Comparison of ENCODE assay signal across 8 cellular contexts in genomic region chr10:104580774-104581675, GRCh38.
A peak's percentile ranks its signal among the peaks of the same experiment; 100 is the strongest.
DNase-seq lines count a peak whose midpoint lies in the region; ATAC-seq, FAIRE-seq and TF ChIP-seq lines count a peak whose summit lies in the region.

No MANE protein-coding gene starts in this region.

- no peak overlapping the region for H3K27ac Mint-ChIP-seq in activated CD4-positive, alpha-beta memory T cell treated with anti-CD3 and anti-CD28 coated beads for 36 hours
- no peak overlapping the region for H3K27ac Mint-ChIP-seq in memory B cell

- peaks cover 7% of the 10 kb centered on the region for H3K4me1 Mint-ChIP-seq in activated CD4-positive, alpha-beta memory T cell treated with anti-CD3 and anti-CD28 coated beads for 36 hours (ENCODE audit: low read depth)
- peaks cover 5% of the 10 kb centered on the region for H3K4me1 Mint-ChIP-seq in memory B cell

- TF ChIP-seq EP300 in A549 (IDR thresholded peaks at IDR 0.05) = no peak

- peak overlapping the region; percentile 37; the same call in 2 of the 3 replicates for H3K4me2 ChIP-seq in A549

- no peak overlapping the region for H3K4me3 Mint-ChIP-seq in activated CD4-positive, alpha-beta memory T cell treated with anti-CD3 and anti-CD28 coated beads for 36 hours
- H3K4me3 Mint-ChIP-seq in memory B cell = peak overlapping the region; percentile 11

- TF ChIP-seq RAD21 in A549 (conservative IDR thresholded peaks at IDR 0.05 in 1 of 2, IDR thresholded peaks at IDR 0.05 in 1 of 2) = peak; percentile 73 to 77

- DNase-seq in A549 (ENCODE audit: low read depth in 1 of 2, low spot score in 1 of 2) (peak; percentile 63 to 67), NCI-H446 treated with DMSO at 0.1 percent for 48 hours (lab: John Stamatoyannopoulos, UW) (peak; percentile 13), memory B cell (ENCODE audit: low spot score in 2 of 2) (peak; percentile 46 to 62)
- DNase-seq in activated CD4-positive, alpha-beta memory T cell treated with anti-CD3 and anti-CD28 coated beads for 36 hours = peak; percentile 76
- peak; percentile 47 for DNase-seq in effector CD8-positive, alpha-beta T cell (lab: John Stamatoyannopoulos, UW)
- peak; percentile 19 to 22 for DNase-seq in stimulated activated CD8-positive, alpha-beta memory T cell treated with anti-CD3 and anti-CD28 coated beads, Interleukin-15, amount 100 ng/mL, for 48 hours (ENCODE audit: low read depth in 2 of 2)

- H3K4me3 ChIP-seq in A549 = no peak overlapping the region

- POLR2A ChIA-PET in A549 (lab: Yijun Ruan, JAX) = no interaction called here
- POLR2A ChIA-PET in activated CD4-positive, alpha-beta memory T cell treated with anti-CD3 and anti-CD28 coated beads for 36 hours (lab: Charles Lee) = no interaction called here

- no peak for FAIRE-seq in A549 (lab: Jason Lieb, UNC)

- peak; percentile 77 to 95 for ATAC-seq in A549
- peak; percentile 86 for ATAC-seq in GM18505 (IDR thresholded peaks at IDR 0.05; ENCODE audit: unreplicated experiment)
- ATAC-seq in HG03139 (IDR thresholded peaks at IDR 0.05; ENCODE audit: unreplicated experiment) = peak; percentile 82
- peak; percentile 54 for ATAC-seq in memory B cell (ENCODE audit: low read depth)

- 23% methylated on average over 20 of the region's 20 CpGs for WGBS in A549 (ENCODE audit: missing lambda C conversion rate)

- CTCF ChIA-PET in A549 (lab: Yijun Ruan, JAX) = interaction anchor here (0.6 to 7.5 kb wide), 29 partner anchors 9 to 1110 kb away, joined by 3 to 65 read pairs (median 3); no protein-coding TSS in a partner anchor
- CTCF ChIA-PET in activated CD4-positive, alpha-beta memory T cell treated with anti-CD3 and anti-CD28 coated beads for 36 hours (lab: Charles Lee) = interaction anchor here (0.6 to 3.0 kb wide), 9 partner anchors 10 to 175 kb away, joined by 3 to 17 read pairs (median 4); no protein-coding TSS in a partner anchor

- TF ChIP-seq CTCF in A549 (IDR thresholded peaks at IDR 0.05) = peak; percentile 79

- no peak for TF ChIP-seq POLR2A in A549 (IDR thresholded peaks at IDR 0.05; ENCODE audit: low read length)
- TF ChIP-seq POLR2A in GM18505 (IDR thresholded peaks at IDR 0.05; ENCODE audit: borderline replicate concordance, extremely low read depth, insufficient read depth, insufficient read length) = no peak

- H3K9me3 Mint-ChIP-seq in activated CD4-positive, alpha-beta memory T cell treated with anti-CD3 and anti-CD28 coated beads for 36 hours = no peaks in the 10 kb centered on the region
- H3K9me3 Mint-ChIP-seq in memory B cell = peaks cover 4% of the 10 kb centered on the region

- H3K4me1 ChIP-seq in A549 = no peaks in the 10 kb centered on the region

- H3K9me3 ChIP-seq in A549 = no peaks in the 10 kb centered on the region

- H3K36me3 Mint-ChIP-seq in activated CD4-positive, alpha-beta memory T cell treated with anti-CD3 and anti-CD28 coated beads for 36 hours = no peaks in the 10 kb centered on the region
- no peaks in the 10 kb centered on the region for H3K36me3 Mint-ChIP-seq in memory B cell

- H3K27ac ChIP-seq in A549 = no peak overlapping the region

- intact Hi-C loops in activated CD4-positive, alpha-beta memory T cell treated with anti-CD3 and anti-CD28 coated beads for 36 hours (cut with micrococcal nuclease) = loop anchor here (1.0 to 5.0 kb wide), 2 partner anchors 33 to 346 kb away; no protein-coding TSS in a partner anchor

- peaks cover 16% of the 10 kb centered on the region for H3K27me3 Mint-ChIP-seq in activated CD4-positive, alpha-beta memory T cell treated with anti-CD3 and anti-CD28 coated beads for 36 hours
- H3K27me3 Mint-ChIP-seq in memory B cell = peaks cover 23% of the 10 kb centered on the region

TF ChIP-seq in A549, 52 proteins besides CTCF, POLR2A, EP300 and RAD21:
- TF ChIP-seq ELK1 (IDR thresholded peaks at IDR 0.05; ENCODE audit: low read depth, low read length) = no peak
- no peak for TF ChIP-seq NPAS2 (CRISPR knock-in tag; IDR thresholded peaks at IDR 0.05; ENCODE audit: borderline replicate concordance)
- TF ChIP-seq CEBPB (IDR thresholded peaks at IDR 0.05) = 0 out of 4 replicates have a peak, but pooled peaks of 1 of the 2 experiments have one; percentile 12
- peak; percentile 69 for TF ChIP-seq SMC3 (IDR thresholded peaks at IDR 0.05)

Comparison
In these comparisons a context has a peak if more than half of its experiments do, and no peak if none do; other contexts are left out.
1. DNase-seq: peak in every context shown above with its lines; median percentile 76 in activated CD4-positive, alpha-beta memory T cell treated with anti-CD3 and anti-CD28 coated beads for 36 hours; 65 in A549; 54 in memory B cell; 47 in effector CD8-positive, alpha-beta T cell; 20 in stimulated activated CD8-positive, alpha-beta memory T cell treated with anti-CD3 and anti-CD28 coated beads, Interleukin-15, amount 100 ng/mL, for 48 hours; 13 in NCI-H446 treated with DMSO at 0.1 percent for 48 hours.